ENCODE assay signal across 14 cellular contexts in genomic region chr1:192702212-192702993, GRCh38.
DNase-seq lines count a peak whose midpoint lies in the region; ATAC-seq, FAIRE-seq and TF ChIP-seq lines count a peak whose summit lies in the region.
"Had no signal": no experiment of that assay in that cellular context is flagged by ENCODE, and none has a peak within 500 bp of the region (broad histone marks: within the 10 kb centered on the region; RNA-seq: fewer than 3 reads in every experiment).

No MANE protein-coding gene starts in this region.

- H3K36me3 ChIP-seq in keratinocyte (ENCODE audit: control insufficient read depth in 2 of 2, extremely low read depth in 1 of 2, insufficient read depth in 2 of 2, low read length in 2 of 2) (no peaks in the 10 kb centered on the region), psoas muscle (ENCODE audit: insufficient read depth in 1 of 2, low read depth in 1 of 2) (no peaks in the 10 kb centered on the region)
- H3K36me3 ChIP-seq: stomach had no signal

- WGBS in psoas muscle, 3 donors = 54 to 58% (median 54%) methylated on average over 6 of the region's 6 CpGs

- DNase-seq in AG09309 (ENCODE audit: low read depth) (peak; percentile 75), HTR-8/SVneo (ENCODE audit: insufficient read length, low spot score) (peak; percentile 33), keratinocyte (ENCODE audit: low read depth, low spot score) (no peak), sciatic nerve (ENCODE audit: low spot score) (no peak), NCI-H2081 (lab: John Stamatoyannopoulos, UW) (no peak), psoas muscle (no peak)
- no peak for DNase-seq in activated T-cell treated with anti-CD3 and anti-CD28 coated beads, Interleukin-2, amount 50 U/mL, for 48 hours
- DNase-seq: COR-L47, Karpas-422, kidney glomerular epithelial cell, SHP77, stomach had no signal

- H3K27me3 ChIP-seq in keratinocyte (ENCODE audit: control insufficient read depth, extremely low read depth, insufficient read depth, low read length) (no peaks in the 10 kb centered on the region), psoas muscle (ENCODE audit: insufficient read depth in 3 of 3, low read length in 2 of 3) (no peaks in the 10 kb centered on the region)
- H3K27me3 ChIP-seq: stomach had no signal

- ATAC-seq in sciatic nerve (no peak), psoas muscle (no peak)

- H3K4me3 ChIP-seq in AG09309 (ENCODE audit: control insufficient read depth, low read depth, low read length) (no peak overlapping the region), keratinocyte (ENCODE audit: control insufficient read depth in 2 of 3, extremely low read depth in 1 of 3, insufficient read depth in 2 of 3, low read depth in 1 of 3, low read length in 3 of 3) (no peak overlapping the region), psoas muscle (no peak overlapping the region)
- H3K4me3 ChIP-seq: stomach had no signal

- H3K9me1 ChIP-seq in keratinocyte (ENCODE audit: control insufficient read depth, extremely low read depth, insufficient read depth, low read length) = no peaks in the 10 kb centered on the region

- H3K79me2 ChIP-seq in keratinocyte (ENCODE audit: control insufficient read depth, insufficient read depth, low read length) = no peaks in the 10 kb centered on the region

- peak overlapping the region; percentile 41 for H3K27ac ChIP-seq in VCaP
- no peak overlapping the region for H3K27ac ChIP-seq in keratinocyte (ENCODE audit: control insufficient read depth, insufficient read depth, low read length)
- H3K27ac ChIP-seq in psoas muscle = no peak overlapping the region
- H3K27ac ChIP-seq: stomach had no signal

- TF ChIP-seq CTCF in AG09309 (IDR thresholded peaks at IDR 0.05; ENCODE audit: control insufficient read depth, insufficient read depth, low read depth, low read length, missing control alignments) (no peak), VCaP (conservative IDR thresholded peaks at IDR 0.05) (no peak), keratinocyte (optimal IDR thresholded peaks at IDR 0.05 in 1 of 3, IDR thresholded peaks at IDR 0.05 in 1 of 3, conservative IDR thresholded peaks at IDR 0.05 in 1 of 3; ENCODE audit: extremely low read depth in 1 of 3, insufficient read depth in 2 of 3, low read length in 3 of 3) (no peak), psoas muscle (IDR thresholded peaks at IDR 0.05) (no peak)

- no peak overlapping the region for H3K9ac ChIP-seq in keratinocyte (ENCODE audit: control insufficient read depth, extremely low read depth, insufficient read depth, low read length)

- H3K4me1 ChIP-seq in keratinocyte (ENCODE audit: control insufficient read depth, extremely low read depth, insufficient read depth, low read length) = peaks cover 20% of the 10 kb centered on the region
- H3K4me1 ChIP-seq in psoas muscle = peaks cover 7% of the 10 kb centered on the region

- intact Hi-C loops in sciatic nerve (cut with DNase I) = no loop called here
- intact Hi-C loops in psoas muscle (cut with DNase I) = loop anchor here in 1 of 2 donors (5.0 kb wide), 1 partner anchor 285 kb away; no protein-coding TSS in a partner anchor

- H3K4me2 ChIP-seq in keratinocyte (ENCODE audit: control insufficient read depth, extremely low read depth, insufficient read depth, low read depth, low read length) = peak overlapping the region; percentile 37

- FAIRE-seq in HTR-8/SVneo (lab: Jason Lieb, UNC) (no peak), keratinocyte (lab: Jason Lieb, UNC) (no peak)
- FAIRE-seq: colon had no signal

- no peak overlapping the region for H2AFZ ChIP-seq in keratinocyte (ENCODE audit: control insufficient read depth, low read length)

- H3K9me3 ChIP-seq in keratinocyte (ENCODE audit: control insufficient read depth, low read depth, low read length) = no peaks in the 10 kb centered on the region
- H3K9me3 ChIP-seq in psoas muscle = no peaks in the 10 kb centered on the region
- H3K9me3 ChIP-seq: stomach had no signal

- dilution Hi-C loops in keratinocyte (cut with MboI; ENCODE audit: extremely low pct_ligation_motif_present, low sequenced_read_pairs) = no loop called here

- H4K20me1 ChIP-seq in keratinocyte (ENCODE audit: control insufficient read depth, extremely low read depth, insufficient read depth, low read length) = no peaks in the 10 kb centered on the region

Comparison
In these comparisons a context has a peak if more than half of its experiments do, and no peak if none do; other contexts are left out.
1. DNase-seq: peak in AG09309 (single experiment) and HTR-8/SVneo (single experiment); none in keratinocyte (single experiment), sciatic nerve (single experiment), NCI-H2081 (0 of 2), psoas muscle (0 of 2) and activated T-cell treated with anti-CD3 and anti-CD28 coated beads, Interleukin-2, amount 50 U/mL, for 48 hours (0 of 2).